ENCODE assay signal across 6 cellular contexts in genomic region chr3:15160662-15161061, GRCh38.
"Had no signal": no experiment of that assay in that cellular context is flagged by ENCODE, and none has a peak within 500 bp of the region (broad histone marks: within the 10 kb centered on the region; RNA-seq: fewer than 3 reads in every experiment).

No MANE protein-coding gene starts in this region.

- H3K4me3 Mint-ChIP-seq: IgD-negative memory B cell had no signal

- H3K9ac ChIP-seq: KMS-11 had no signal

- FAIRE-seq: HTR-8/SVneo had no signal

- DNase-seq: KBM-7, KG1 had no signal

- H3K36me3 Mint-ChIP-seq: IgD-negative memory B cell had no signal

- H3K4me2 ChIP-seq: KMS-11 had no signal

- H3K27ac Mint-ChIP-seq: IgD-negative memory B cell had no signal

- H3K9me3 Mint-ChIP-seq: IgD-negative memory B cell had no signal

- H3K27ac ChIP-seq: HL-60, KMS-11 had no signal
